24 cellular contexts compared by ENCODE assay signal in the genomic region with DNA sequence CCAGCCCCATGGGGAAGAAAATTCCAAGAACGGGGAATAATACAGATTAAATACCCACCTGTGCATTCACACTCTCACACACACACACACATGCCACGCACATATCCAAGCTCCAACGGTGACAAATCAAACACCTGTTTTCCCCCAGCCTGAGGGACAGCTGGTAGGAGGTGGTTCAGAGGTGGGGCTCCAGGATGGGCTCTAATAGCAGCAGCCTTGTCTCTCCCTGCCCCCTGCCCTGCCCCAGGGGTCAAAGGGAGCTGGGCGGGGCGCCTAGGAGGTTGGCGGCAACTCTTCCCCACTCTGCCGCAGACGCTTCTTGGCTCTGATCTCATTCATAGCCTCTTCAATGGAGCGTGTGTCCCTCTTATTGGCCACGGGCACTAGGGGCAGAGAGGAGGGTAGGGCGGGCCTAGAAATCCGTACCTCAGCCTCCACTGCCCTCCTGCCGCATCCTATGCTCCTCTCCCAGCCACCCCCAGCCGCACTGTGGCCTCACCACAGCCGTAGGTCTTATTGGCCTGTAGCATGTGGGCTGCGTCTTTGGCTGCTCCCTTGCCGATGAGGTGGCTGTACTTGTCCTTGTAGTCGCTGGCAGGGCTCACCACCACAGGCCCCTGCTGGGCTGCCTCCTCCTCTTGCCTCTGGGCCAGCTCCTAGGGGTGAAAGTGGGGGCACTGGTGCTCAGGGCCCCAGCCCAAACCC. TPM values are rescaled to one million over a fixed set of nuclear protein-coding genes. Genes with fewer than 3 reads are reported as not detected.
A peak's percentile ranks its signal among the peaks of the same experiment; 100 is the strongest.
DNase-seq lines count a peak whose midpoint lies in the region; ATAC-seq and TF ChIP-seq lines count a peak whose summit lies in the region.
"Had no signal": no experiment of that assay in that cellular context is flagged by ENCODE, and none has a peak within 500 bp of the region (broad histone marks: within the 10 kb centered on the region; RNA-seq: fewer than 3 reads in every experiment).

No MANE protein-coding gene starts in this region.

- H3K36me3 Mint-ChIP-seq in Caco-2 (ENCODE audit: insufficient read depth, unreplicated experiment) = peaks cover 11% of the 10 kb centered on the region

- H4K20me1 ChIP-seq in osteoblast (ENCODE audit: insufficient read depth, low read length) = no peaks in the 10 kb centered on the region

- H3K9me3 Mint-ChIP-seq in Caco-2 (ENCODE audit: unreplicated experiment) = no peaks in the 10 kb centered on the region
- H3K9me3 Mint-ChIP-seq: activated B cell treated with CpG ODN at 0.5 μM for 24 hours; brain; CD8-positive, alpha-beta T cell; naive thymus-derived CD8-positive, alpha-beta T cell had no signal

- H3K4me1 ChIP-seq in Caco-2 (no peaks in the 10 kb centered on the region), duodenal mucosa (ENCODE audit: control insufficient read depth in 1 of 2, insufficient read depth in 2 of 2, low read length in 2 of 2) (peaks cover 13 to 17% of the 10 kb centered on the region in 2 donors), osteoblast (ENCODE audit: insufficient read depth, low read length) (peaks cover under 1% of the 10 kb centered on the region)
- H3K4me1 ChIP-seq: colonic mucosa, pancreas, sigmoid colon, testis had no signal

- TF ChIP-seq CTCF in Caco-2 (IDR thresholded peaks at IDR 0.05; ENCODE audit: insufficient read depth in 1 of 2, low read depth in 1 of 2, low read length in 1 of 2, severe bottlenecking in 1 of 2, unreplicated experiment in 1 of 2) (no peak), osteoblast (IDR thresholded peaks at IDR 0.05; ENCODE audit: extremely low read depth, low read depth, low read length) (no peak)

- H3K4me3 Mint-ChIP-seq in Caco-2 (ENCODE audit: unreplicated experiment) = no peak overlapping the region
- H3K4me3 Mint-ChIP-seq: activated B cell treated with CpG ODN at 0.5 μM for 24 hours; brain; CD8-positive, alpha-beta T cell; naive thymus-derived CD8-positive, alpha-beta T cell had no signal

- CTCF ChIA-PET in Caco-2 (lab: Charles Lee) = no interaction called here

- TSS peak; percentile 79 for BruUV-seq in Caco-2 (replicated peaks; lab: Mats Ljungman, UMichigan)

- H3K27me3 Mint-ChIP-seq in Caco-2 (ENCODE audit: insufficient read depth, unreplicated experiment) = no peaks in the 10 kb centered on the region
- H3K27me3 Mint-ChIP-seq: activated B cell treated with CpG ODN at 0.5 μM for 24 hours; naive thymus-derived CD8-positive, alpha-beta T cell had no signal

- no peak overlapping the region for H3K9ac ChIP-seq in duodenal mucosa (ENCODE audit: low read depth in 1 of 2, low read length in 2 of 2)

- no peak overlapping the region for H3K4me3 ChIP-seq in Caco-2 (ENCODE audit: low read depth, low read length)
- H3K4me3 ChIP-seq in duodenal mucosa (ENCODE audit: low read depth in 1 of 2, low read length in 2 of 2) = no peak overlapping the region
- no peak overlapping the region for H3K4me3 ChIP-seq in osteoblast (ENCODE audit: insufficient read depth, low read length)
- H3K4me3 ChIP-seq: colonic mucosa, pancreas, sigmoid colon, testis had no signal

- intact Hi-C loops in Caco-2 (cut with micrococcal nuclease; ENCODE audit: unreplicated experiment) = no loop called here

- POLR2A ChIA-PET in Caco-2 (lab: Charles Lee) = no interaction called here

- no peak overlapping the region for H3K4me2 ChIP-seq in osteoblast (ENCODE audit: insufficient read depth, low read length)

- ATAC-seq in GM18502 (IDR thresholded peaks at IDR 0.05; ENCODE audit: poor library complexity, unreplicated experiment) = no peak
- ATAC-seq: CD8-positive, alpha-beta T cell; left cardiac atrium; naive thymus-derived CD8-positive, alpha-beta T cell had no signal

- H3K79me2 ChIP-seq in osteoblast (ENCODE audit: insufficient read depth, low read length) = no peaks in the 10 kb centered on the region

- no peaks in the 10 kb centered on the region for H3K27me3 ChIP-seq in Caco-2 (replicated peaks; ENCODE audit: control insufficient read depth, insufficient read depth, low read length)
- H3K27me3 ChIP-seq in duodenal mucosa (ENCODE audit: control insufficient read depth in 1 of 2, insufficient read depth in 2 of 2, low read length in 2 of 2) = no peaks in the 10 kb centered on the region
- H3K27me3 ChIP-seq in osteoblast (ENCODE audit: insufficient read depth, low read length) = no peaks in the 10 kb centered on the region
- H3K27me3 ChIP-seq: colonic mucosa, pancreas, sigmoid colon, testis had no signal

- H3K36me3 ChIP-seq in Caco-2 (ENCODE audit: control insufficient read depth, insufficient read depth, low read length) (no peaks in the 10 kb centered on the region), duodenal mucosa (ENCODE audit: control insufficient read depth in 1 of 2, insufficient read depth in 2 of 2, low read length in 2 of 2) (peaks cover 0 to 20% of the 10 kb centered on the region in 2 donors), osteoblast (ENCODE audit: insufficient read depth, low read length) (peaks cover 20% of the 10 kb centered on the region)
- H3K36me3 ChIP-seq: colonic mucosa had no signal

- peaks cover 9% of the 10 kb centered on the region for H3K4me1 Mint-ChIP-seq in Caco-2 (ENCODE audit: low read depth, unreplicated experiment)
- H3K4me1 Mint-ChIP-seq: activated B cell treated with CpG ODN at 0.5 μM for 24 hours, brain had no signal

- H2AFZ ChIP-seq in osteoblast (ENCODE audit: low read length) = no peak overlapping the region

- peak overlapping the region; percentile 20 for H3K27ac ChIP-seq in duodenal mucosa (ENCODE audit: low read depth, low read length)
- H3K27ac ChIP-seq in osteoblast (ENCODE audit: low read depth, low read length) = no peak overlapping the region
- H3K27ac ChIP-seq: colonic mucosa, pancreas, sigmoid colon, testis had no signal

- H3K9me3 ChIP-seq in Caco-2 (no peaks in the 10 kb centered on the region), duodenal mucosa (ENCODE audit: control insufficient read depth in 1 of 2, low read length in 2 of 2) (no peaks in the 10 kb centered on the region), osteoblast (ENCODE audit: low read depth, low read length) (no peaks in the 10 kb centered on the region)
- H3K9me3 ChIP-seq: colonic mucosa, pancreas, sigmoid colon, testis had no signal

- DNase-seq in Caco-2 (no peak), LHCN-M2 (ENCODE audit: low read depth) (peak; percentile 27), osteoblast (ENCODE audit: insufficient read length, low spot score, missing footprints) (peak; percentile 25), RPMI8226 (no peak), COR-L47 (lab: John Stamatoyannopoulos, UW) (no peak)
- DNase-seq: activated B cell treated with CpG ODN at 0.5 μM for 24 hours; activated CD4-positive, alpha-beta T cell treated with anti-CD3 and anti-CD28 coated beads, Interleukin-2, amount 50 U/mL, for 4 hours; activated CD8-positive, alpha-beta memory T cell treated with anti-CD3 and anti-CD28 coated beads, Interleukin-2, amount 50 U/mL, for 48 hours; activated effector memory CD4-positive, alpha-beta T cell treated with Interleukin-2 at 50 U/mL for 16 hours; CD8-positive, alpha-beta T cell; colonic mucosa; DND-41; head of caudate nucleus; left cardiac atrium; naive thymus-derived CD8-positive, alpha-beta T cell; NCI-H1105 treated with DMSO at 0.1 percent for 48 hours; NCI-H2081; pancreas; sigmoid colon; T1000; testis had no signal

- no peak overlapping the region for H3K27ac Mint-ChIP-seq in Caco-2 (ENCODE audit: unreplicated experiment)
- H3K27ac Mint-ChIP-seq: activated B cell treated with CpG ODN at 0.5 μM for 24 hours; CD8-positive, alpha-beta T cell had no signal

RNA-seq across cellular contexts. Expression of a gene that starts 8.2 kb away (rescaled TPM):
- 20.5 and 23.1 TPM in 2 replicates for total RNA-seq in Caco-2 (2022)
- 69.6 and 75.0 TPM in 2 replicates for total RNA-seq in LHCN-M2 (2014; rRNA removed)
- 81.5 TPM for polyA plus RNA-seq in LHCN-M2 (2012)
- total RNA-seq in osteoblast = 34.0 and 39.8 TPM in 2 replicates

RNA-seq across cellular contexts. Expression of a gene that starts 8.5 kb away (rescaled TPM):
- total RNA-seq in Caco-2 (2022) = 8.1 and 10.6 TPM in 2 replicates
- total RNA-seq in LHCN-M2 (2014; rRNA removed) = 5.2 and 7.9 TPM in 2 replicates
- polyA plus RNA-seq in LHCN-M2 (2012) = 15.1 TPM
- 2.9 TPM in 2 replicates for total RNA-seq in osteoblast

RNA-seq across cellular contexts. Expression of a gene that starts 11.1 kb away (rescaled TPM):
- total RNA-seq in Caco-2 (2022) (367 and 416 TPM in 2 replicates), LHCN-M2 (2014; rRNA removed) (1,610 and 1,782 TPM in 2 replicates), osteoblast (347 and 425 TPM in 2 replicates)
- polyA plus RNA-seq in LHCN-M2 (2012) = 3,150 TPM

RNA-seq across cellular contexts. Expression of a gene that starts 19.3 kb away (rescaled TPM):
- total RNA-seq in Caco-2 (2022) = 55.1 and 60.9 TPM in 2 replicates
- 34.4 and 38.2 TPM in 2 replicates for total RNA-seq in LHCN-M2 (2014; rRNA removed)
- 97.3 TPM for polyA plus RNA-seq in LHCN-M2 (2012)
- total RNA-seq in osteoblast = 25.3 and 26.5 TPM in 2 replicates

RNA-seq across cellular contexts. Expression of a gene that starts 19.6 kb away (rescaled TPM):
- total RNA-seq in Caco-2 (2022) = 36.5 and 40.1 TPM in 2 replicates
- total RNA-seq in LHCN-M2 (2014; rRNA removed) = 92.3 and 93.5 TPM in 2 replicates
- polyA plus RNA-seq in LHCN-M2 (2012) = 86.2 TPM
- total RNA-seq in osteoblast = 43.6 and 47.4 TPM in 2 replicates

Comparison
In these comparisons a context has a peak if more than half of its experiments do, and no peak if none do; other contexts are left out.
1. DNase-seq: peak in LHCN-M2 (single experiment) and osteoblast (single experiment); none in Caco-2 (0 of 2), RPMI8226 (single experiment) and COR-L47 (single experiment).